ENCODE assay signal across 10 cellular contexts in the genomic region with DNA sequence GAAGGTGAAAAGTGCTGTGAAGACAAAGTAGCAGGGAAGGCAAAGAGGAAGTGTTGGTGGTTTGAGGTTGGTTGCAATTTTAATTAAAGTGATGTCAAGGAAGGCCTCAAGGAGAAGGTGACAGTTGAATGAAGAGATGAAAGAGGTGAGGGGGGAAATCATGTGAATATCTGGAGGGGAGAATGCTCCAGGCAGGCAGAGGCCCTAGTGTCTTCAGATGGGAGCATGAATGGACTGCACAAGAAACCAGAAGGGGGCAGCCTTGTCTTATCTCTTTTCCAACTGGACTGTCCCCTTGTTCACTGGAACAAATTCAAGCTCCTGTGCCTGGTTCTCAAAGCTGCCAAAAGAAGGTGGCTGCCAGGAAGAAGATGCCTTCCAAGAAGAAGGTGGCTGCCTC.
DNase-seq lines count a peak whose midpoint lies in the region; ATAC-seq and TF ChIP-seq lines count a peak whose summit lies in the region.
"Had no signal": no experiment of that assay in that cellular context is flagged by ENCODE, and none has a peak within 500 bp of the region (broad histone marks: within the 10 kb centered on the region; RNA-seq: fewer than 3 reads in every experiment).

No MANE protein-coding gene starts in this region.

- H3K36me3 Mint-ChIP-seq in Calu3 (ENCODE audit: insufficient read depth, unreplicated experiment), result no peaks in the 10 kb centered on the region
- H3K36me3 Mint-ChIP-seq in WTC11, result no peaks in the 10 kb centered on the region

- no peaks in the 10 kb centered on the region for H3K27me3 Mint-ChIP-seq in Calu3 (ENCODE audit: unreplicated experiment)
- no peaks in the 10 kb centered on the region for H3K27me3 Mint-ChIP-seq in WTC11 (ENCODE audit: low read depth)

- H3K79me2 ChIP-seq in hepatocyte, result no peaks in the 10 kb centered on the region

- peak; percentile 72; the same call in 1 of the 2 replicates for ATAC-seq in WTC11

- TF ChIP-seq POLR2A in transverse colon (IDR thresholded peaks at IDR 0.05), result no peak

- peak; percentile 17 for TF ChIP-seq CTCF in Calu3 (IDR thresholded peaks at IDR 0.05; ENCODE audit: unreplicated experiment)
- TF ChIP-seq CTCF in WTC11 (IDR thresholded peaks at IDR 0.05), result no peak
- no peak for TF ChIP-seq CTCF in hepatocyte (IDR thresholded peaks at IDR 0.05; ENCODE audit: poor library complexity)
- TF ChIP-seq CTCF in transverse colon (IDR thresholded peaks at IDR 0.05), result no peak

- H3K4me3 ChIP-seq in hepatocyte (no peak overlapping the region), transverse colon (no peak overlapping the region)
- H3K4me3 ChIP-seq: suprapubic skin had no signal

- no peaks in the 10 kb centered on the region for H3K9me2 ChIP-seq in hepatocyte (replicated peaks; ENCODE audit: insufficient read depth)

- H3K36me3 ChIP-seq in hepatocyte (replicated peaks; ENCODE audit: insufficient read depth, low read depth) (no peaks in the 10 kb centered on the region), transverse colon (no peaks in the 10 kb centered on the region)
- H3K36me3 ChIP-seq: suprapubic skin had no signal

- H3K27me3 ChIP-seq in hepatocyte (no peaks in the 10 kb centered on the region), transverse colon (no peaks in the 10 kb centered on the region)
- H3K27me3 ChIP-seq: suprapubic skin had no signal

- H3K4me1 Mint-ChIP-seq in Calu3 (ENCODE audit: low read depth, unreplicated experiment) (no peaks in the 10 kb centered on the region), WTC11 (no peaks in the 10 kb centered on the region)

- TF ChIP-seq EP300 in transverse colon (IDR thresholded peaks at IDR 0.05; ENCODE audit: low read depth), result no peak

- no peaks in the 10 kb centered on the region for H3K9me3 Mint-ChIP-seq in Calu3 (ENCODE audit: low read depth, unreplicated experiment)
- H3K9me3 Mint-ChIP-seq in WTC11, result no peaks in the 10 kb centered on the region

- no peak overlapping the region for H3K4me2 ChIP-seq in hepatocyte

- no peaks in the 10 kb centered on the region for H4K20me1 ChIP-seq in hepatocyte (ENCODE audit: insufficient read depth, poor library complexity, severe bottlenecking)

- BruUV-seq in Calu3 (replicated peaks; lab: Mats Ljungman, UMichigan), result no TSS peak

- DNase-seq in Calu3 (peak; percentile 40), HEK293T (ENCODE audit: extremely low spot score) (peak; percentile 10), WTC11 (ENCODE audit: low spot score) (peak; percentile 36), hepatocyte (ENCODE audit: low spot score) (no peak), retina (no peak), NCI-H1105 treated with DMSO at 0.1 percent for 48 hours (lab: John Stamatoyannopoulos, UW) (no peak), NCI-H1694 treated with DMSO at 0.1 percent for 48 hours (lab: John Stamatoyannopoulos, UW) (no peak), transverse colon (no peak)
- DNase-seq: MV-4-11 had no signal

- CTCF ChIA-PET in Calu3 (lab: Charles Lee) (no interaction called here), HEK293T (lab: Yijun Ruan, JAX) (no interaction called here), WTC11 (lab: Charles Lee) (interaction anchor here (0.6 to 1.6 kb wide), 12 partner anchors 10 to 435 kb away, joined by 3 to 11 read pairs (median 4); no protein-coding TSS in a partner anchor)

- H3K4me3 Mint-ChIP-seq in Calu3 (ENCODE audit: low read depth, unreplicated experiment) (no peak overlapping the region), WTC11 (no peak overlapping the region)

- H3K27ac ChIP-seq in hepatocyte, result peak overlapping the region; percentile 68
- no peak overlapping the region for H3K27ac ChIP-seq in transverse colon
- H3K27ac ChIP-seq: suprapubic skin had no signal

- no peak overlapping the region for H2AFZ ChIP-seq in hepatocyte

- in situ Hi-C loops in transverse colon (cut with MboI; ENCODE audit: low pct_ligation_motif_present in 1 of 4, low pct_unique_long_range_greater_than_20kb in 1 of 4, low sequenced_read_pairs in 3 of 4), result no loop called here

- H3K27ac Mint-ChIP-seq in Calu3 (ENCODE audit: unreplicated experiment) (no peak overlapping the region), WTC11 (no peak overlapping the region)

- H3K9me3 ChIP-seq in hepatocyte (ENCODE audit: low read depth) (no peaks in the 10 kb centered on the region), transverse colon (no peaks in the 10 kb centered on the region)
- H3K9me3 ChIP-seq: suprapubic skin had no signal

- POLR2A ChIA-PET in HEK293T (lab: Yijun Ruan, JAX) (no interaction called here), WTC11 (lab: Charles Lee) (no interaction called here)

- intact Hi-C loops in Calu3 (cut with micrococcal nuclease; ENCODE audit: unreplicated experiment), result no loop called here
- intact Hi-C loops in transverse colon (cut with DNase I; ENCODE audit: low total_unique reads), result no loop called here

- peaks cover 6% of the 10 kb centered on the region for H3K4me1 ChIP-seq in hepatocyte (ENCODE audit: insufficient read depth)
- H3K4me1 ChIP-seq in transverse colon, result no peaks in the 10 kb centered on the region
- H3K4me1 ChIP-seq: suprapubic skin had no signal

TF ChIP-seq in HEK293T, 16 proteins besides CTCF, POLR2A, EP300 and RAD21:
- no peak for TF ChIP-seq TARDBP (IDR thresholded peaks at IDR 0.05)
- TF ChIP-seq L3MBTL2 (conservative IDR thresholded peaks at IDR 0.05), result no peak
- no peak for TF ChIP-seq SP1 (IDR thresholded peaks at IDR 0.05)
- TF ChIP-seq ELF4 (IDR thresholded peaks at IDR 0.05), result no peak
- no peak for TF ChIP-seq FOXA1 (IDR thresholded peaks at IDR 0.05)
- TF ChIP-seq SUZ12 (IDR thresholded peaks at IDR 0.05), result no peak
- TF ChIP-seq NFRKB (IDR thresholded peaks at IDR 0.05), result no peak
- TF ChIP-seq HDGF (IDR thresholded peaks at IDR 0.05; ENCODE audit: borderline replicate concordance), result no peak
- TF ChIP-seq FOXK2 (IDR thresholded peaks at IDR 0.05), result no peak
- TF ChIP-seq ZNF384 (IDR thresholded peaks at IDR 0.05), result no peak
- TF ChIP-seq LEF1 (IDR thresholded peaks at IDR 0.05; ENCODE audit: borderline replicate concordance), result no peak
- TF ChIP-seq BHLHE40 (IDR thresholded peaks at IDR 0.05; ENCODE audit: borderline replicate concordance), result no peak
- TF ChIP-seq, protein P1, sequence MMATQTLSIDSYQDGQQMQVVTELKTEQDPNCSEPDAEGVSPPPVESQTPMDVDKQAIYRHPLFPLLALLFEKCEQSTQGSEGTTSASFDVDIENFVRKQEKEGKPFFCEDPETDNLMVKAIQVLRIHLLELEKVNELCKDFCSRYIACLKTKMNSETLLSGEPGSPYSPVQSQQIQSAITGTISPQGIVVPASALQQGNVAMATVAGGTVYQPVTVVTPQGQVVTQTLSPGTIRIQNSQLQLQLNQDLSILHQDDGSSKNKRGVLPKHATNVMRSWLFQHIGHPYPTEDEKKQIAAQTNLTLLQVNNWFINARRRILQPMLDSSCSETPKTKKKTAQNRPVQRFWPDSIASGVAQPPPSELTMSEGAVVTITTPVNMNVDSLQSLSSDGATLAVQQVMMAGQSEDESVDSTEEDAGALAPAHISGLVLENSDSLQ (IDR thresholded peaks at IDR 0.05), result no peak
- no peak for TF ChIP-seq FOXM1 (IDR thresholded peaks at IDR 0.05; ENCODE audit: borderline replicate concordance)
- TF ChIP-seq CTBP1 (IDR thresholded peaks at IDR 0.05; ENCODE audit: borderline replicate concordance), result no peak
- TF ChIP-seq ARNT (IDR thresholded peaks at IDR 0.05), result no peak

TF ChIP-seq in WTC11, 78 proteins besides CTCF, POLR2A, EP300 and RAD21:
- TF ChIP-seq, protein P2, sequence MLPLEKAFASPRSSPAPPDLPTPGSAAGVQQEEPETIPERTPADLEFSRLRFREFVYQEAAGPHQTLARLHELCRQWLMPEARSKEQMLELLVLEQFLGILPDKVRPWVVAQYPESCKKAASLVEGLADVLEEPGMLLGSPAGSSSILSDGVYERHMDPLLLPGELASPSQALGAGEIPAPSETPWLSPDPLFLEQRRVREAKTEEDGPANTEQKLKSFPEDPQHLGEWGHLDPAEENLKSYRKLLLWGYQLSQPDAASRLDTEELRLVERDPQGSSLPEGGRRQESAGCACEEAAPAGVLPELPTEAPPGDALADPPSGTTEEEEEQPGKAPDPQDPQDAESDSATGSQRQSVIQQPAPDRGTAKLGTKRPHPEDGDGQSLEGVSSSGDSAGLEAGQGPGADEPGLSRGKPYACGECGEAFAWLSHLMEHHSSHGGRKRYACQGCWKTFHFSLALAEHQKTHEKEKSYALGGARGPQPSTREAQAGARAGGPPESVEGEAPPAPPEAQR (CRISPR knock-in tag; IDR thresholded peaks at IDR 0.05), result no peak
- TF ChIP-seq, protein P3, sequence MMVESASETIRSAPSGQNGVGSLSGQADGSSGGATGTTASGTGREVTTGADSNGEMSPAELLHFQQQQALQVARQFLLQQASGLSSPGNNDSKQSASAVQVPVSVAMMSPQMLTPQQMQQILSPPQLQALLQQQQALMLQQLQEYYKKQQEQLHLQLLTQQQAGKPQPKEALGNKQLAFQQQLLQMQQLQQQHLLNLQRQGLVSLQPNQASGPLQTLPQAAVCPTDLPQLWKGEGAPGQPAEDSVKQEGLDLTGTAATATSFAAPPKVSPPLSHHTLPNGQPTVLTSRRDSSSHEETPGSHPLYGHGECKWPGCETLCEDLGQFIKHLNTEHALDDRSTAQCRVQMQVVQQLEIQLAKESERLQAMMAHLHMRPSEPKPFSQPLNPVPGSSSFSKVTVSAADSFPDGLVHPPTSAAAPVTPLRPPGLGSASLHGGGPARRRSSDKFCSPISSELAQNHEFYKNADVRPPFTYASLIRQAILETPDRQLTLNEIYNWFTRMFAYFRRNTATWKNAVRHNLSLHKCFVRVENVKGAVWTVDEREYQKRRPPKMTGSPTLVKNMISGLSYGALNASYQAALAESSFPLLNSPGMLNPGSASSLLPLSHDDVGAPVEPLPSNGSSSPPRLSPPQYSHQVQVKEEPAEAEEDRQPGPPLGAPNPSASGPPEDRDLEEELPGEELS (CRISPR knock-in tag; IDR thresholded peaks at IDR 0.05), result no peak

Comparison
In these comparisons a context has a peak if more than half of its experiments do, and no peak if none do; other contexts are left out.
1. DNase-seq: peak in Calu3 (single experiment), HEK293T (single experiment) and WTC11 (single experiment); none in hepatocyte (single experiment), retina (single experiment), NCI-H1105 treated with DMSO at 0.1 percent for 48 hours (single experiment), NCI-H1694 treated with DMSO at 0.1 percent for 48 hours (single experiment) and transverse colon (single experiment).